ENCODE assay signal across 2 cellular contexts in genomic region chrX:50889582-50889981, GRCh38.
TF ChIP-seq lines count a peak whose summit lies in the region.

No MANE protein-coding gene starts in this region.

TF ChIP-seq in WTC11, 78 proteins besides CTCF, POLR2A, EP300 and RAD21 (continued from another document):
- TF ChIP-seq ZBTB21 (CRISPR knock-in tag; IDR thresholded peaks at IDR 0.05; ENCODE audit: borderline replicate concordance) (no peak), SOX15 (CRISPR knock-in tag; IDR thresholded peaks at IDR 0.05) (no peak), PRRX2 (CRISPR knock-in tag; IDR thresholded peaks at IDR 0.05) (no peak), ATF1 (CRISPR knock-in tag; IDR thresholded peaks at IDR 0.05) (no peak), ZNF317 (CRISPR knock-in tag; IDR thresholded peaks at IDR 0.05; ENCODE audit: borderline replicate concordance, low read depth) (no peak), SMAD4 (CRISPR knock-in tag; IDR thresholded peaks at IDR 0.05) (no peak), NFYB (CRISPR knock-in tag; conservative IDR thresholded peaks at IDR 0.05; ENCODE audit: low read depth) (no peak)
- TF ChIP-seq, protein P1, sequence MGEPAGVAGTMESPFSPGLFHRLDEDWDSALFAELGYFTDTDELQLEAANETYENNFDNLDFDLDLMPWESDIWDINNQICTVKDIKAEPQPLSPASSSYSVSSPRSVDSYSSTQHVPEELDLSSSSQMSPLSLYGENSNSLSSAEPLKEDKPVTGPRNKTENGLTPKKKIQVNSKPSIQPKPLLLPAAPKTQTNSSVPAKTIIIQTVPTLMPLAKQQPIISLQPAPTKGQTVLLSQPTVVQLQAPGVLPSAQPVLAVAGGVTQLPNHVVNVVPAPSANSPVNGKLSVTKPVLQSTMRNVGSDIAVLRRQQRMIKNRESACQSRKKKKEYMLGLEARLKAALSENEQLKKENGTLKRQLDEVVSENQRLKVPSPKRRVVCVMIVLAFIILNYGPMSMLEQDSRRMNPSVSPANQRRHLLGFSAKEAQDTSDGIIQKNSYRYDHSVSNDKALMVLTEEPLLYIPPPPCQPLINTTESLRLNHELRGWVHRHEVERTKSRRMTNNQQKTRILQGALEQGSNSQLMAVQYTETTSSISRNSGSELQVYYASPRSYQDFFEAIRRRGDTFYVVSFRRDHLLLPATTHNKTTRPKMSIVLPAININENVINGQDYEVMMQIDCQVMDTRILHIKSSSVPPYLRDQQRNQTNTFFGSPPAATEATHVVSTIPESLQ (CRISPR knock-in tag; IDR thresholded peaks at IDR 0.05), result no peak
- TF ChIP-seq, protein P2, sequence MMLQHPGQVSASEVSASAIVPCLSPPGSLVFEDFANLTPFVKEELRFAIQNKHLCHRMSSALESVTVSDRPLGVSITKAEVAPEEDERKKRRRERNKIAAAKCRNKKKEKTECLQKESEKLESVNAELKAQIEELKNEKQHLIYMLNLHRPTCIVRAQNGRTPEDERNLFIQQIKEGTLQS (CRISPR knock-in tag; conservative IDR thresholded peaks at IDR 0.05), result no peak
- TF ChIP-seq, protein P3, sequence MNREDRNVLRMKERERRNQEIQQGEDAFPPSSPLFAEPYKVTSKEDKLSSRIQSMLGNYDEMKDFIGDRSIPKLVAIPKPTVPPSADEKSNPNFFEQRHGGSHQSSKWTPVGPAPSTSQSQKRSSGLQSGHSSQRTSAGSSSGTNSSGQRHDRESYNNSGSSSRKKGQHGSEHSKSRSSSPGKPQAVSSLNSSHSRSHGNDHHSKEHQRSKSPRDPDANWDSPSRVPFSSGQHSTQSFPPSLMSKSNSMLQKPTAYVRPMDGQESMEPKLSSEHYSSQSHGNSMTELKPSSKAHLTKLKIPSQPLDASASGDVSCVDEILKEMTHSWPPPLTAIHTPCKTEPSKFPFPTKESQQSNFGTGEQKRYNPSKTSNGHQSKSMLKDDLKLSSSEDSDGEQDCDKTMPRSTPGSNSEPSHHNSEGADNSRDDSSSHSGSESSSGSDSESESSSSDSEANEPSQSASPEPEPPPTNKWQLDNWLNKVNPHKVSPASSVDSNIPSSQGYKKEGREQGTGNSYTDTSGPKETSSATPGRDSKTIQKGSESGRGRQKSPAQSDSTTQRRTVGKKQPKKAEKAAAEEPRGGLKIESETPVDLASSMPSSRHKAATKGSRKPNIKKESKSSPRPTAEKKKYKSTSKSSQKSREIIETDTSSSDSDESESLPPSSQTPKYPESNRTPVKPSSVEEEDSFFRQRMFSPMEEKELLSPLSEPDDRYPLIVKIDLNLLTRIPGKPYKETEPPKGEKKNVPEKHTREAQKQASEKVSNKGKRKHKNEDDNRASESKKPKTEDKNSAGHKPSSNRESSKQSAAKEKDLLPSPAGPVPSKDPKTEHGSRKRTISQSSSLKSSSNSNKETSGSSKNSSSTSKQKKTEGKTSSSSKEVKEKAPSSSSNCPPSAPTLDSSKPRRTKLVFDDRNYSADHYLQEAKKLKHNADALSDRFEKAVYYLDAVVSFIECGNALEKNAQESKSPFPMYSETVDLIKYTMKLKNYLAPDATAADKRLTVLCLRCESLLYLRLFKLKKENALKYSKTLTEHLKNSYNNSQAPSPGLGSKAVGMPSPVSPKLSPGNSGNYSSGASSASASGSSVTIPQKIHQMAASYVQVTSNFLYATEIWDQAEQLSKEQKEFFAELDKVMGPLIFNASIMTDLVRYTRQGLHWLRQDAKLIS (CRISPR knock-in tag; IDR thresholded peaks at IDR 0.05; ENCODE audit: borderline replicate concordance), result no peak
- TF ChIP-seq, protein P4, sequence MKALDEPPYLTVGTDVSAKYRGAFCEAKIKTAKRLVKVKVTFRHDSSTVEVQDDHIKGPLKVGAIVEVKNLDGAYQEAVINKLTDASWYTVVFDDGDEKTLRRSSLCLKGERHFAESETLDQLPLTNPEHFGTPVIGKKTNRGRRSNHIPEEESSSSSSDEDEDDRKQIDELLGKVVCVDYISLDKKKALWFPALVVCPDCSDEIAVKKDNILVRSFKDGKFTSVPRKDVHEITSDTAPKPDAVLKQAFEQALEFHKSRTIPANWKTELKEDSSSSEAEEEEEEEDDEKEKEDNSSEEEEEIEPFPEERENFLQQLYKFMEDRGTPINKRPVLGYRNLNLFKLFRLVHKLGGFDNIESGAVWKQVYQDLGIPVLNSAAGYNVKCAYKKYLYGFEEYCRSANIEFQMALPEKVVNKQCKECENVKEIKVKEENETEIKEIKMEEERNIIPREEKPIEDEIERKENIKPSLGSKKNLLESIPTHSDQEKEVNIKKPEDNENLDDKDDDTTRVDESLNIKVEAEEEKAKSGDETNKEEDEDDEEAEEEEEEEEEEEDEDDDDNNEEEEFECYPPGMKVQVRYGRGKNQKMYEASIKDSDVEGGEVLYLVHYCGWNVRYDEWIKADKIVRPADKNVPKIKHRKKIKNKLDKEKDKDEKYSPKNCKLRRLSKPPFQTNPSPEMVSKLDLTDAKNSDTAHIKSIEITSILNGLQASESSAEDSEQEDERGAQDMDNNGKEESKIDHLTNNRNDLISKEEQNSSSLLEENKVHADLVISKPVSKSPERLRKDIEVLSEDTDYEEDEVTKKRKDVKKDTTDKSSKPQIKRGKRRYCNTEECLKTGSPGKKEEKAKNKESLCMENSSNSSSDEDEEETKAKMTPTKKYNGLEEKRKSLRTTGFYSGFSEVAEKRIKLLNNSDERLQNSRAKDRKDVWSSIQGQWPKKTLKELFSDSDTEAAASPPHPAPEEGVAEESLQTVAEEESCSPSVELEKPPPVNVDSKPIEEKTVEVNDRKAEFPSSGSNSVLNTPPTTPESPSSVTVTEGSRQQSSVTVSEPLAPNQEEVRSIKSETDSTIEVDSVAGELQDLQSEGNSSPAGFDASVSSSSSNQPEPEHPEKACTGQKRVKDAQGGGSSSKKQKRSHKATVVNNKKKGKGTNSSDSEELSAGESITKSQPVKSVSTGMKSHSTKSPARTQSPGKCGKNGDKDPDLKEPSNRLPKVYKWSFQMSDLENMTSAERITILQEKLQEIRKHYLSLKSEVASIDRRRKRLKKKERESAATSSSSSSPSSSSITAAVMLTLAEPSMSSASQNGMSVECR (CRISPR knock-in tag; IDR thresholded peaks at IDR 0.05; ENCODE audit: borderline replicate concordance), result no peak

TF ChIP-seq in SK-N-SH, 30 proteins besides CTCF, POLR2A, EP300 and RAD21:
- TF ChIP-seq REST (IDR thresholded peaks at IDR 0.05; ENCODE audit: low read depth, low read length) (no peak), TEAD4 (IDR thresholded peaks at IDR 0.05; ENCODE audit: borderline replicate concordance, insufficient read depth) (no peak), ELF1 (IDR thresholded peaks at IDR 0.05) (no peak), GABPA (IDR thresholded peaks at IDR 0.05; ENCODE audit: low read depth) (no peak), RFX5 (IDR thresholded peaks at IDR 0.05; ENCODE audit: low read length) (no peak), YY1 (IDR thresholded peaks at IDR 0.05; ENCODE audit: low read depth) (no peak)
- TF ChIP-seq, protein P5, sequence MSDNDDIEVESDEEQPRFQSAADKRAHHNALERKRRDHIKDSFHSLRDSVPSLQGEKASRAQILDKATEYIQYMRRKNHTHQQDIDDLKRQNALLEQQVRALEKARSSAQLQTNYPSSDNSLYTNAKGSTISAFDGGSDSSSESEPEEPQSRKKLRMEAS (IDR thresholded peaks at IDR 0.05; ENCODE audit: low read depth), result no peak
